ENCODE assay signal across 1 cellular context in genomic region chr15:65783872-65784271, GRCh38.
A peak's percentile ranks its signal among the peaks of the same experiment; 100 is the strongest.
TF ChIP-seq lines count a peak whose summit lies in the region.

No MANE protein-coding gene starts in this region.

TF ChIP-seq in HEK293, 187 proteins besides CTCF, POLR2A, EP300 and RAD21 (continued from another document):
- TF ChIP-seq ZNF692 (tag by site-specific recombination; IDR thresholded peaks at IDR 0.05) (0 out of 2 replicates have a peak, but pooled peaks have one; percentile 47), KLF9 (tag by site-specific recombination; IDR thresholded peaks at IDR 0.05; ENCODE audit: low read depth) (no peak), SP2 (tag by site-specific recombination; IDR thresholded peaks at IDR 0.05) (no peak), ZNF600 (tag by site-specific recombination; IDR thresholded peaks at IDR 0.05) (0 out of 2 replicates have a peak, but pooled peaks have one; percentile 22), ZNF26 (tag by site-specific recombination; IDR thresholded peaks at IDR 0.05) (no peak), SP7 (tag by site-specific recombination; IDR thresholded peaks at IDR 0.05) (0 out of 2 replicates have a peak, but pooled peaks have one; percentile 26), ZNF747 (tag by site-specific recombination; IDR thresholded peaks at IDR 0.05) (no peak), GLI2 (tag by site-specific recombination; IDR thresholded peaks at IDR 0.05; ENCODE audit: borderline replicate concordance, low read depth) (no peak), AEBP2 (tag by site-specific recombination; IDR thresholded peaks at IDR 0.05; ENCODE audit: borderline replicate concordance) (no peak), ZBTB1 (tag by site-specific recombination; IDR thresholded peaks at IDR 0.05) (no peak), ZNF266 (tag by site-specific recombination; IDR thresholded peaks at IDR 0.05; ENCODE audit: low read depth) (no peak), ZNF202 (tag by site-specific recombination; IDR thresholded peaks at IDR 0.05; ENCODE audit: borderline replicate concordance) (no peak), KLF1 (tag by site-specific recombination; IDR thresholded peaks at IDR 0.05) (no peak), KLF10 (tag by site-specific recombination; IDR thresholded peaks at IDR 0.05) (no peak), ZNF555 (tag by site-specific recombination; conservative IDR thresholded peaks at IDR 0.05) (no peak), ZNF398 (tag by site-specific recombination; IDR thresholded peaks at IDR 0.05) (peak; percentile 38), ZNF362 (tag by site-specific recombination; IDR thresholded peaks at IDR 0.05) (no peak), PATZ1 (tag by site-specific recombination; IDR thresholded peaks at IDR 0.05) (no peak), ZNF610 (tag by site-specific recombination; IDR thresholded peaks at IDR 0.05; ENCODE audit: borderline replicate concordance) (peak; percentile 79; the same call in 1 of the 2 replicates), ZNF302 (tag by site-specific recombination; IDR thresholded peaks at IDR 0.05; ENCODE audit: low read depth) (no peak), ZBTB48 (tag by site-specific recombination; IDR thresholded peaks at IDR 0.05) (peak; percentile 48; the same call in 1 of the 2 replicates), OVOL3 (tag by site-specific recombination; IDR thresholded peaks at IDR 0.05) (no peak), PRDM6 (tag by site-specific recombination; IDR thresholded peaks at IDR 0.05) (no peak), ZNF146 (tag by site-specific recombination; IDR thresholded peaks at IDR 0.05) (no peak), ZNF214 (tag by site-specific recombination; IDR thresholded peaks at IDR 0.05; ENCODE audit: borderline replicate concordance) (no peak), ZNF248 (tag by site-specific recombination; IDR thresholded peaks at IDR 0.05) (no peak), ZNF670 (tag by site-specific recombination; IDR thresholded peaks at IDR 0.05; ENCODE audit: low read depth) (no peak), KLF17 (tag by site-specific recombination; IDR thresholded peaks at IDR 0.05) (no peak), ZBTB10 (tag by site-specific recombination; IDR thresholded peaks at IDR 0.05) (no peak)
